8 cellular contexts compared by ENCODE assay signal in the genomic region with DNA sequence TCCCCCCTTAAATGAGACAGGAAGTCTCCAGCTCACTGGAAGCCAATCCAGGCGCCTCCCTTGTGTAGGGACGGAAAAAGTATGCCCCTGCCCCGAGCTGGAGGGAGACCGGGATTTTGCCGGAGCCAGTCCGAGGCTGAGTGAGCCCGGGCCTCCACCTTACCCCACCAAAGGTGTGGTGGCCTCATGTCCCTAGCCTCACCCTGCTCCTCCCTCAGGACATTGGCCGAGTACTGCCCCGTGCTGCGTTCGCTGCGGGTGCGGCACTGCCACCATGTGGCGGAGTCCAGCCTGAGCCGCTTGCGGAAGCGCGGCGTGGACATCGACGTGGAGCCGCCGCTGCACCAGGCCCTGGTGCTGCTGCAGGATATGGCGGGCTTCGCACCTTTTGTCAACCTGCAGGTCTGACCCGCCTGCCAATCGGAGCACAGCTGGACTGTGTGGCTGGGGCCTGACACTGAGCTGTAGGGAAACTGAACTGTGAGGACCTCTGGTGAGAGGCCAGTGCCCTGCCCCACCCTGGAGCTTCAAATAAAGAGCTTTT. TPM values are rescaled to one million over a fixed set of nuclear protein-coding genes. Genes with fewer than 3 reads are reported as not detected.
DNase-seq lines count a peak whose midpoint lies in the region; ATAC-seq and TF ChIP-seq lines count a peak whose summit lies in the region.

No MANE protein-coding gene starts in this region.

- peak overlapping the region; percentile 64 for H3K27ac ChIP-seq in OCI-LY1 (ENCODE audit: low read depth, low read length, poor library complexity, severe bottlenecking)
- H3K27ac ChIP-seq in psoas muscle = peak overlapping the region; percentile 87

- DNase-seq in CMK (ENCODE audit: low read depth) (peak; percentile 72), astrocyte of the spinal cord (ENCODE audit: low read depth, low spot score) (peak; percentile 64), hypothalamus (lab: John Stamatoyannopoulos, UW) (peak in 45 of 51 donors; percentile 10 to 77 (median 54)), psoas muscle (peak; percentile 81 to 91), UCSD-AML1 (lab: John Stamatoyannopoulos, UW; ENCODE audit: unreplicated experiment) (no peak)

- H3K79me2 ChIP-seq in OCI-LY1 (ENCODE audit: insufficient read depth, low read length) = no peaks in the 10 kb centered on the region

- H3K27me3 ChIP-seq in OCI-LY1 (ENCODE audit: insufficient read depth, low read length) = no peaks in the 10 kb centered on the region
- H3K27me3 ChIP-seq in psoas muscle (ENCODE audit: insufficient read depth in 3 of 3, low read length in 2 of 3) = peaks cover 0 to 6% (median 2%) of the 10 kb centered on the region in 3 donors

- peak; percentile 54 for TF ChIP-seq CTCF in OCI-LY1 (IDR thresholded peaks at IDR 0.05; ENCODE audit: low read length)
- peak; percentile 83 for TF ChIP-seq CTCF in astrocyte of the spinal cord (IDR thresholded peaks at IDR 0.05; ENCODE audit: low read depth, low read length)
- TF ChIP-seq CTCF in psoas muscle (IDR thresholded peaks at IDR 0.05) = peak; percentile 77

- H3K9ac ChIP-seq in OCI-LY1 (ENCODE audit: low read length) = peak overlapping the region; percentile 73

- no peaks in the 10 kb centered on the region for H3F3A ChIP-seq in OCI-LY1 (ENCODE audit: insufficient read depth, low read length)

- H3K9me2 ChIP-seq in OCI-LY1 (ENCODE audit: low read depth, low read length) = no peaks in the 10 kb centered on the region

- H3K9me3 ChIP-seq in OCI-LY1 (ENCODE audit: low read length) = no peaks in the 10 kb centered on the region
- H3K9me3 ChIP-seq in psoas muscle = no peaks in the 10 kb centered on the region

- WGBS in psoas muscle, 3 donors = 3 to 10% (median 5%) methylated on average over 27 of the region's 27 CpGs

- peak overlapping the region; percentile 96 for H3K4me2 ChIP-seq in OCI-LY1 (ENCODE audit: low read length)

- in situ Hi-C loops in astrocyte of the spinal cord (cut with HindIII; ENCODE audit: low sequenced_read_pairs) = no loop called here

- H3K36me3 ChIP-seq in OCI-LY1 (ENCODE audit: insufficient read depth, low read length) (no peaks in the 10 kb centered on the region), psoas muscle (ENCODE audit: insufficient read depth in 1 of 2, low read depth in 1 of 2) (peaks cover 0 to 23% of the 10 kb centered on the region in 2 donors)

- intact Hi-C loops in psoas muscle (cut with DNase I) = loop anchor here in 1 of 2 donors (2.0 to 5.0 kb wide), 2 partner anchors 30 to 55 kb away; no protein-coding TSS in a partner anchor

- H4K20me1 ChIP-seq in OCI-LY1 (ENCODE audit: insufficient read depth, low read length) = no peaks in the 10 kb centered on the region

- H3K4me3 ChIP-seq in OCI-LY1 (ENCODE audit: low read depth, low read length, poor library complexity, severe bottlenecking) (peak overlapping the region; percentile 85), astrocyte of the spinal cord (ENCODE audit: low read depth, low read length) (peak overlapping the region; percentile 82), psoas muscle (peak overlapping the region; percentile 98)

- ATAC-seq in GM21515 (IDR thresholded peaks at IDR 0.05; ENCODE audit: unreplicated experiment) = peak; percentile 24
- ATAC-seq in psoas muscle = peak; percentile 67 to 72 (median 72)
- no peak for ATAC-seq in HG03457 (IDR thresholded peaks at IDR 0.05; ENCODE audit: unreplicated experiment)

- no peak overlapping the region for H2AFZ ChIP-seq in OCI-LY1 (ENCODE audit: low read length)

- H3K4me1 ChIP-seq in OCI-LY1 (ENCODE audit: insufficient read depth, low read length, severe bottlenecking) = peaks cover 28% of the 10 kb centered on the region
- peaks cover 20% of the 10 kb centered on the region for H3K4me1 ChIP-seq in psoas muscle

RNA-seq across cellular contexts. Expression of gene FBXL15, which starts 2.0 kb away (rescaled TPM):
- 10 to 100 TPM in 2 of 4 donors, 1 to 10 TPM in 2; 7.9 to 13.3 (median 9.5) TPM for total RNA-seq in psoas muscle
- polyA plus RNA-seq in psoas muscle = 10 to 100 TPM; 10.8 to 14.8 (median 13.0) TPM

RNA-seq across cellular contexts. Expression of gene PSD, which starts 4.1 kb away (rescaled TPM):
- total RNA-seq in psoas muscle = 1 to 10 TPM in 1 of 4 donors, under 1 TPM in 3; 0.15 to 1.7 (median 0.51) TPM
- polyA plus RNA-seq in psoas muscle = 1 to 10 TPM in 1 of 3 donors, under 1 TPM in 1, not detected in 1; 0.25 to 1.0 TPM

RNA-seq across cellular contexts. Expression of gene CUEDC2, which starts 9.7 kb away (rescaled TPM):
- total RNA-seq in psoas muscle = 10 to 100 TPM; 53.3 to 81.9 (median 73.3) TPM
- polyA plus RNA-seq in psoas muscle = 100 to 1,000 TPM in 1 of 3 donors, 10 to 100 TPM in 2; 56.3 to 103 (median 77.2) TPM

RNA-seq across cellular contexts. Expression of gene NFKB2, which starts 27.2 kb away (rescaled TPM):
- 10 to 100 TPM; 11.3 to 86.0 (median 12.7) TPM for total RNA-seq in psoas muscle
- 10 to 100 TPM in 2 of 3 donors, 1 to 10 TPM in 1; 8.3 to 13.2 (median 10.9) TPM for polyA plus RNA-seq in psoas muscle

RNA-seq across cellular contexts. Expression of gene C10orf95, which starts 28.7 kb away (rescaled TPM):
- not detected for total RNA-seq in psoas muscle
- under 1 TPM in 1 of 3 donors, not detected in 2; 0.01 TPM for polyA plus RNA-seq in psoas muscle
